1 cellular context compared by ENCODE assay signal in genomic region chr10:130989670-130990247, GRCh38.
TF ChIP-seq lines count a peak whose summit lies in the region.

No MANE protein-coding gene starts in this region.

TF ChIP-seq in SK-N-SH treated with all-trans-retinoic acid at 6 μM for 48 hours, 23 proteins besides CTCF, POLR2A, EP300 and RAD21 (continued from another document):
- no peak for TF ChIP-seq ZNF565 (CRISPR knock-in tag; conservative IDR thresholded peaks at IDR 0.05; ENCODE audit: low read depth)
- no peak for TF ChIP-seq CSDC2 (CRISPR knock-in tag; IDR thresholded peaks at IDR 0.05)
- no peak for TF ChIP-seq ZNF8 (CRISPR knock-in tag; IDR thresholded peaks at IDR 0.05)
- TF ChIP-seq ISL1 (CRISPR knock-in tag; IDR thresholded peaks at IDR 0.05), result no peak
- TF ChIP-seq ARNTL (CRISPR knock-in tag; IDR thresholded peaks at IDR 0.05; ENCODE audit: borderline replicate concordance, low read depth), result no peak
- TF ChIP-seq PPARA (CRISPR knock-in tag; IDR thresholded peaks at IDR 0.05; ENCODE audit: borderline replicate concordance), result no peak
TF ChIP-seq in SK-N-SH treated with all-trans-retinoic acid at 6 μM for 48 hours: peak in this region for 0.
